Comparison of ENCODE assay signal across 20 cellular contexts in genomic region chr18:78994531-78994930, GRCh38. TPM values are rescaled to one million over a fixed set of nuclear protein-coding genes. Genes with fewer than 3 reads are reported as not detected.
A peak's percentile ranks its signal among the peaks of the same experiment; 100 is the strongest.
DNase-seq lines count a peak whose midpoint lies in the region; ATAC-seq and TF ChIP-seq lines count a peak whose summit lies in the region.
"Had no signal": no experiment of that assay in that cellular context is flagged by ENCODE, and none has a peak within 500 bp of the region (broad histone marks: within the 10 kb centered on the region; RNA-seq: fewer than 3 reads in every experiment).

No MANE protein-coding gene starts in this region.

- H3K4me3 ChIP-seq in RWPE2 (ENCODE audit: severe bottlenecking) (no peak overlapping the region), left ventricle myocardium inferior (no peak overlapping the region)
- H3K4me3 ChIP-seq: A549; BLaER1 treated with 17β-estradiol and CSF1 and Interleukin-3, amounts not matched to agents 10 nM and 100 nM; GM23338 had no signal

- DNase-seq in D341Med (ENCODE audit: low spot score) (peak; percentile 31), RWPE2 (ENCODE audit: low spot score) (peak; percentile 53), type B pancreatic cell (ENCODE audit: extremely low spot score, unreplicated experiment) (peak; percentile 63), left ventricle myocardium inferior (no peak), CD14-positive monocyte (ENCODE audit: low spot score) (no peak), SK-N-DZ (ENCODE audit: low spot score) (no peak)
- DNase-seq: 8988T; ACHN; AML-193; BE2C; Calu3; CD4-positive, alpha-beta memory T cell; COR-L47; DMS153; DND-41; HCEC 1CT had no signal

- peaks cover 21% of the 10 kb centered on the region for H3K27me3 Mint-ChIP-seq in type B pancreatic cell
- peaks cover 10 to 20% (median 16%) of the 10 kb centered on the region in 3 donors for H3K27me3 Mint-ChIP-seq in CD14-positive monocyte (ENCODE audit: low read depth in 3 of 3)

- peaks cover 3% of the 10 kb centered on the region for H3K36me3 Mint-ChIP-seq in type B pancreatic cell
- H3K36me3 Mint-ChIP-seq in CD14-positive monocyte = no peaks in the 10 kb centered on the region
- H3K36me3 Mint-ChIP-seq: CD4-positive, alpha-beta memory T cell had no signal

- H3K9me3 Mint-ChIP-seq in type B pancreatic cell = no peaks in the 10 kb centered on the region
- H3K9me3 Mint-ChIP-seq in CD14-positive monocyte = peaks cover 10 to 34% (median 18%) of the 10 kb centered on the region in 7 donors
- H3K9me3 Mint-ChIP-seq: GM23338 had no signal

- intact Hi-C loops in left ventricle myocardium inferior (cut with micrococcal nuclease) = no loop called here
- intact Hi-C loops in CD14-positive monocyte (cut with micrococcal nuclease) = no loop called here

- H3K4me3 Mint-ChIP-seq in type B pancreatic cell (no peak overlapping the region), CD14-positive monocyte (no peak overlapping the region)
- H3K4me3 Mint-ChIP-seq: CD4-positive, alpha-beta memory T cell; GM23338 had no signal

- ATAC-seq in RWPE2 (ENCODE audit: low read depth) (no peak), esophagus mucosa (peak; percentile 29)
- ATAC-seq: A549, GM23338 had no signal

- H3K27ac Mint-ChIP-seq in type B pancreatic cell = no peak overlapping the region
- H3K27ac Mint-ChIP-seq in CD14-positive monocyte = no peak overlapping the region
- H3K27ac Mint-ChIP-seq: CD4-positive, alpha-beta memory T cell; GM23338 had no signal

- no peak for TF ChIP-seq CTCF in RWPE2 (IDR thresholded peaks at IDR 0.05; ENCODE audit: poor library complexity, severe bottlenecking)
- no peak for TF ChIP-seq CTCF in type B pancreatic cell (conservative IDR thresholded peaks at IDR 0.05)
- no peak for TF ChIP-seq CTCF in left ventricle myocardium inferior (IDR thresholded peaks at IDR 0.05; ENCODE audit: borderline replicate concordance)
- no peak for TF ChIP-seq CTCF in CD14-positive monocyte (IDR thresholded peaks at IDR 0.05)

- H3K4me1 Mint-ChIP-seq in type B pancreatic cell (ENCODE audit: unreplicated experiment) (peaks cover under 1% of the 10 kb centered on the region), CD14-positive monocyte (no peaks in the 10 kb centered on the region)
- H3K4me1 Mint-ChIP-seq: CD4-positive, alpha-beta memory T cell had no signal

- no peaks in the 10 kb centered on the region for H3K27me3 ChIP-seq in RWPE2 (ENCODE audit: insufficient read depth, poor library complexity, severe bottlenecking)
- peaks cover 65% of the 10 kb centered on the region for H3K27me3 ChIP-seq in left ventricle myocardium inferior (ENCODE audit: low read depth)
- H3K27me3 ChIP-seq: BLaER1 treated with 17β-estradiol and CSF1 and Interleukin-3, amounts not matched to agents 10 nM and 100 nM had no signal

- no peaks in the 10 kb centered on the region for H3K4me1 ChIP-seq in RWPE2 (ENCODE audit: insufficient read depth, poor library complexity, severe bottlenecking)
- no peaks in the 10 kb centered on the region for H3K4me1 ChIP-seq in left ventricle myocardium inferior
- H3K4me1 ChIP-seq: A549; BE2C; BLaER1 treated with 17β-estradiol and CSF1 and Interleukin-3, amounts not matched to agents 10 nM and 100 nM had no signal

- no peak overlapping the region for H3K27ac ChIP-seq in RWPE2 (ENCODE audit: poor library complexity, severe bottlenecking)
- H3K27ac ChIP-seq in left ventricle myocardium inferior (replicated peaks) = no peak overlapping the region
- H3K27ac ChIP-seq: A549; BLaER1 treated with 17β-estradiol and CSF1 and Interleukin-3, amounts not matched to agents 10 nM and 100 nM had no signal

- H3K36me3 ChIP-seq in RWPE2 (ENCODE audit: low read depth) (no peaks in the 10 kb centered on the region), left ventricle myocardium inferior (no peaks in the 10 kb centered on the region)
- H3K36me3 ChIP-seq: BE2C; BLaER1 treated with 17β-estradiol and CSF1 and Interleukin-3, amounts not matched to agents 10 nM and 100 nM had no signal

- H3K9me3 ChIP-seq in RWPE2 (ENCODE audit: severe bottlenecking) = no peaks in the 10 kb centered on the region
- no peaks in the 10 kb centered on the region for H3K9me3 ChIP-seq in left ventricle myocardium inferior (replicated peaks)
- H3K9me3 ChIP-seq: A549, BE2C had no signal

RNA-seq across cellular contexts. Expression of gene SALL3, which starts 14.9 kb away (rescaled TPM):
- not detected for total RNA-seq in esophagus mucosa
- 0.21 and 14.6 TPM in 2 replicates for total RNA-seq in type B pancreatic cell (ENCODE audit: low replicate concordance)
- 0.36 TPM for total RNA-seq in left ventricle myocardium inferior
- not detected for polyA plus RNA-seq in CD14-positive monocyte
- polyA plus RNA-seq in SK-N-DZ (2014; cell fraction: cytosol; rRNA removed) = 0.16 and 0.50 TPM in 2 replicates
- polyA plus RNA-seq in SK-N-DZ (2014; cell fraction: nucleus; rRNA removed) = 0.07 and 2.8 TPM in 2 replicates
- total RNA-seq: Calu3; CD4-positive, alpha-beta memory T cell had no signal
- polyA plus RNA-seq: A549; CD4-positive, alpha-beta memory T cell had no signal

Comparison
In these comparisons a context has a peak if more than half of its experiments do, and no peak if none do; other contexts are left out.
1. DNase-seq: peak in D341Med (single experiment), RWPE2 (single experiment) and type B pancreatic cell (single experiment); none in left ventricle myocardium inferior (single experiment), CD14-positive monocyte (single experiment) and SK-N-DZ (single experiment).